24 cellular contexts compared by ENCODE assay signal in genomic region chrX:97847885-97848679, GRCh38.
"Had no signal": no experiment of that assay in that cellular context is flagged by ENCODE, and none has a peak within 500 bp of the region (broad histone marks: within the 10 kb centered on the region; RNA-seq: fewer than 3 reads in every experiment).

No MANE protein-coding gene starts in this region.

- H3K27me3 Mint-ChIP-seq: effector memory CD8-positive, alpha-beta T cell had no signal

- H3K9ac ChIP-seq: parathyroid adenoma had no signal

- H3K4me1 Mint-ChIP-seq: immature natural killer cell; natural killer cell; stimulated activated effector memory CD8-positive, alpha-beta T cell treated with anti-CD3 and anti-CD28 coated beads, Interleukin-12 subunit alpha, Interleukin-12 subunit beta, amount 100 ng/mL, for 72 hours had no signal

- H3K4me1 ChIP-seq: esophagus squamous epithelium, lower lobe of right lung, parathyroid adenoma, prostate gland, right atrium auricular region, sigmoid colon, stomach, thyroid gland, vagina had no signal

- H3K36me3 ChIP-seq: esophagus squamous epithelium, lower lobe of right lung, neutrophil, prostate gland, right atrium auricular region, sigmoid colon, stomach, thyroid gland, vagina had no signal

- H3K27ac Mint-ChIP-seq: effector memory CD8-positive, alpha-beta T cell; immature natural killer cell; natural killer cell; stimulated activated effector memory CD8-positive, alpha-beta T cell treated with anti-CD3 and anti-CD28 coated beads, Interleukin-12 subunit alpha, Interleukin-12 subunit beta, amount 100 ng/mL, for 72 hours had no signal

- DNase-seq: cortex of kidney; effector memory CD8-positive, alpha-beta T cell; erythroblast; esophagus squamous epithelium; foreskin melanocyte; hypothalamus; immature natural killer cell; islet precursor cell; left ventricle myocardium superior; lower lobe of right lung; natural killer cell; sigmoid colon; stimulated activated CD4-positive, alpha-beta T cell treated with anti-CD3 and anti-CD28 coated beads, Interleukin-2, amount 100 ng/mL, for 24 hours; stimulated activated CD4-positive, alpha-beta T cell treated with anti-CD3 and anti-CD28 coated beads, Interleukin-4, amount 100 ng/mL, for 24 hours; stimulated activated naive CD4-positive, alpha-beta T cell treated with Interleukin-2 at 50 U/mL for 16 hours; stomach; thyroid gland; trophoblast cell had no signal

- H3K4me3 ChIP-seq: esophagus squamous epithelium, lower lobe of right lung, prostate gland, right atrium auricular region, sigmoid colon, stomach, thyroid gland, vagina had no signal

- H3K4me3 Mint-ChIP-seq: effector memory CD8-positive, alpha-beta T cell; immature natural killer cell; natural killer cell; stimulated activated effector memory CD8-positive, alpha-beta T cell treated with anti-CD3 and anti-CD28 coated beads, Interleukin-12 subunit alpha, Interleukin-12 subunit beta, amount 100 ng/mL, for 72 hours had no signal

- H3K79me2 ChIP-seq: parathyroid adenoma had no signal

- H3K36me3 Mint-ChIP-seq: stimulated activated effector memory CD8-positive, alpha-beta T cell treated with anti-CD3 and anti-CD28 coated beads, Interleukin-12 subunit alpha, Interleukin-12 subunit beta, amount 100 ng/mL, for 72 hours had no signal

- H3K27me3 ChIP-seq: esophagus squamous epithelium, neutrophil, right atrium auricular region, sigmoid colon, stomach, thyroid gland, vagina had no signal

- H2AFZ ChIP-seq: parathyroid adenoma had no signal

- ATAC-seq: effector memory CD8-positive, alpha-beta T cell; left ventricle myocardium superior; lower lobe of right lung; natural killer cell; stimulated activated effector memory CD8-positive, alpha-beta T cell treated with anti-CD3 and anti-CD28 coated beads, Interleukin-12 subunit alpha, Interleukin-12 subunit beta, amount 100 ng/mL, for 72 hours had no signal

- H3K9me3 ChIP-seq: lower lobe of right lung, neutrophil, prostate gland, right atrium auricular region, sigmoid colon, thyroid gland, vagina had no signal

- H3K27ac ChIP-seq: esophagus squamous epithelium, lower lobe of right lung, neutrophil, parathyroid adenoma, prostate gland, right atrium auricular region, sigmoid colon, stomach, thyroid gland, vagina had no signal
